Comparison of ENCODE assay signal across 16 cellular contexts in genomic region chr2:145682536-145683157, GRCh38.
DNase-seq lines count a peak whose midpoint lies in the region; ATAC-seq and TF ChIP-seq lines count a peak whose summit lies in the region.
"Had no signal": no experiment of that assay in that cellular context is flagged by ENCODE, and none has a peak within 500 bp of the region (broad histone marks: within the 10 kb centered on the region; RNA-seq: fewer than 3 reads in every experiment).

No MANE protein-coding gene starts in this region.

- H3K79me2 ChIP-seq in PC-3 (ENCODE audit: low read length), result no peaks in the 10 kb centered on the region

- H3K4me1 ChIP-seq in PC-3 (ENCODE audit: insufficient read depth, low read length), result peaks cover 45% of the 10 kb centered on the region

- no peak for TF ChIP-seq CTCF in PC-3 (conservative IDR thresholded peaks at IDR 0.05; ENCODE audit: low read depth, low read length)

- no peak overlapping the region for H3K4me3 ChIP-seq in PC-3 (ENCODE audit: low read length)
- H3K4me3 ChIP-seq: ovary, spleen had no signal

- CTCF ChIA-PET in PC-3 (lab: Charles Lee), result interaction anchor here (0.7 kb wide), 1 partner anchor 357 kb away, joined by 3 read pairs; no protein-coding TSS in a partner anchor

- peaks cover 6% of the 10 kb centered on the region for H3F3A ChIP-seq in PC-3 (ENCODE audit: low read length, unreplicated experiment)

- peak overlapping the region; percentile 88 for H3K27ac ChIP-seq in PC-3 (ENCODE audit: low read length)
- peak overlapping the region; percentile 61 for H3K27ac ChIP-seq in epithelial cell of prostate
- H3K27ac ChIP-seq: ovary had no signal

- peak overlapping the region; percentile 52 for H3K9ac ChIP-seq in PC-3 (ENCODE audit: low read length)

- H2AFZ ChIP-seq in PC-3 (ENCODE audit: low read length), result peak overlapping the region; percentile 51

- H3K27me3 ChIP-seq in PC-3 (ENCODE audit: low read length), result no peaks in the 10 kb centered on the region
- H3K27me3 ChIP-seq: ovary, spleen had no signal

- H4K20me1 ChIP-seq in PC-3 (ENCODE audit: low read length), result no peaks in the 10 kb centered on the region

- ATAC-seq in PC-3 (peak; percentile 95), sciatic nerve (no peak)
- ATAC-seq: HCT116; stimulated activated naive CD8-positive, alpha-beta T cell treated with anti-CD3 and anti-CD28 coated beads, Interleukin-15, Interleukin-2, amounts not matched to agents 100 U/mL and 50 U/mL, for 24 hours had no signal

- POLR2A ChIA-PET in PC-3 (lab: Charles Lee; ENCODE audit: unreplicated experiment), result no interaction called here

- H3K9me2 ChIP-seq in PC-3 (replicated peaks; ENCODE audit: low read length), result no peaks in the 10 kb centered on the region

- H3K36me3 ChIP-seq in PC-3 (ENCODE audit: low read depth, low read length), result no peaks in the 10 kb centered on the region
- H3K36me3 ChIP-seq: ovary, spleen had no signal

- peak; percentile 70 for DNase-seq in HT1080 (ENCODE audit: low read depth)
- DNase-seq in PC-3, result peak; percentile 80
- peak; percentile 36 for DNase-seq in epithelial cell of prostate (ENCODE audit: low read depth, low spot score)
- peak; percentile 40 for DNase-seq in stromal cell of bone marrow (ENCODE audit: low read depth)
- no peak for DNase-seq in sciatic nerve (ENCODE audit: low spot score)
- no peak for DNase-seq in 8988T
- DNase-seq in NCI-H1092 (lab: John Stamatoyannopoulos, UW), result no peak
- DNase-seq: activated CD4-positive, alpha-beta T cell treated with anti-CD3 and anti-CD28 coated beads for 48 hours; activated naive CD4-positive, alpha-beta T cell treated with anti-CD3 and anti-CD28 coated beads, Interleukin-2, amount 50 U/mL, for 16 hours; CD4-positive, alpha-beta T cell; NCI-H1930; NCI-H524 treated with DMSO at 0.1 percent for 48 hours; ovary; spleen; stimulated activated naive CD8-positive, alpha-beta T cell treated with anti-CD3 and anti-CD28 coated beads, Interleukin-15, Interleukin-2, amounts not matched to agents 100 U/mL and 50 U/mL, for 24 hours had no signal

- BruUV-seq in PC-3 (replicated peaks; lab: Mats Ljungman, UMichigan), result no TSS peak

- H3K4me2 ChIP-seq in PC-3 (ENCODE audit: low read length), result peak overlapping the region; percentile 14; the same call in 1 of the 2 replicates

- intact Hi-C loops in PC-3 (cut with micrococcal nuclease) (loop anchor here (5.0 kb wide), 1 partner anchor 70 kb away; no protein-coding TSS in a partner anchor), sciatic nerve (cut with DNase I) (no loop called here)

- no peaks in the 10 kb centered on the region for H3K9me3 ChIP-seq in PC-3 (ENCODE audit: low read length)
- H3K9me3 ChIP-seq: ovary, spleen had no signal

Comparison
In these comparisons a context has a peak if more than half of its experiments do, and no peak if none do; other contexts are left out.
1. DNase-seq: peak in HT1080 (single experiment), PC-3 (single experiment), epithelial cell of prostate (single experiment) and stromal cell of bone marrow (single experiment); none in sciatic nerve (single experiment), 8988T (single experiment) and NCI-H1092 (single experiment).